Comparison of ENCODE assay signal across 24 cellular contexts in genomic region chr3:97111237-97111636, GRCh38.
"Had no signal": no experiment of that assay in that cellular context is flagged by ENCODE, and none has a peak within 500 bp of the region (broad histone marks: within the 10 kb centered on the region; RNA-seq: fewer than 3 reads in every experiment).

No MANE protein-coding gene starts in this region.

- H3K27me3 Mint-ChIP-seq: dendritic cell treated with granulocyte-macrophage colony-stimulating factor and Interleukin-4, amounts not matched to agents 40 ng/mL and 50 ng/mL, for 4 days; effector memory CD8-positive, alpha-beta T cell had no signal

- H3K27me3 ChIP-seq: colonic mucosa, dorsolateral prefrontal cortex, esophagus muscularis mucosa, esophagus squamous epithelium, foreskin keratinocyte, gastrocnemius medialis, gastroesophageal sphincter, heart left ventricle, heart right ventricle had no signal

- H3K27ac ChIP-seq: colonic mucosa, coronary artery, dorsolateral prefrontal cortex, epithelial cell of prostate, esophagus muscularis mucosa, esophagus squamous epithelium, foreskin keratinocyte, gastrocnemius medialis, gastroesophageal sphincter, heart left ventricle, heart right ventricle had no signal

- DNase-seq: colonic mucosa; cortex of kidney; dermis blood vessel endothelial cell; dorsolateral prefrontal cortex; effector CD4-positive, alpha-beta T cell; effector CD8-positive, alpha-beta T cell; effector memory CD4-positive, alpha-beta T cell; effector memory CD8-positive, alpha-beta T cell; endodermal cell; erythroblast; esophagus squamous epithelium; foreskin fibroblast; foreskin keratinocyte; foreskin melanocyte; gastrocnemius medialis; glutamatergic neuron; head of caudate nucleus; heart left ventricle; heart right ventricle had no signal

- H3K9me3 Mint-ChIP-seq: dendritic cell treated with granulocyte-macrophage colony-stimulating factor and Interleukin-4, amounts not matched to agents 40 ng/mL and 50 ng/mL, for 4 days; effector memory CD8-positive, alpha-beta T cell; endodermal cell had no signal

- H3K9me3 ChIP-seq: colonic mucosa, esophagus muscularis mucosa, esophagus squamous epithelium, gastrocnemius medialis, gastroesophageal sphincter, heart left ventricle, heart right ventricle had no signal

- H3K4me3 Mint-ChIP-seq: dendritic cell treated with granulocyte-macrophage colony-stimulating factor and Interleukin-4, amounts not matched to agents 40 ng/mL and 50 ng/mL, for 4 days; effector memory CD8-positive, alpha-beta T cell; endodermal cell had no signal

- H3K4me3 ChIP-seq: colonic mucosa, coronary artery, dorsolateral prefrontal cortex, esophagus muscularis mucosa, esophagus squamous epithelium, gastrocnemius medialis, gastroesophageal sphincter, heart left ventricle, heart right ventricle had no signal

- H3K36me3 ChIP-seq: colonic mucosa, esophagus muscularis mucosa, esophagus squamous epithelium, gastrocnemius medialis, gastroesophageal sphincter, heart left ventricle, heart right ventricle had no signal

- H3K27ac Mint-ChIP-seq: dendritic cell treated with granulocyte-macrophage colony-stimulating factor and Interleukin-4, amounts not matched to agents 40 ng/mL and 50 ng/mL, for 4 days; effector memory CD8-positive, alpha-beta T cell; endodermal cell had no signal

- H3K4me1 ChIP-seq: colonic mucosa, esophagus muscularis mucosa, esophagus squamous epithelium, foreskin keratinocyte, gastrocnemius medialis, gastroesophageal sphincter, heart left ventricle, heart right ventricle had no signal
